12 cellular contexts compared by ENCODE assay signal in the genomic region with DNA sequence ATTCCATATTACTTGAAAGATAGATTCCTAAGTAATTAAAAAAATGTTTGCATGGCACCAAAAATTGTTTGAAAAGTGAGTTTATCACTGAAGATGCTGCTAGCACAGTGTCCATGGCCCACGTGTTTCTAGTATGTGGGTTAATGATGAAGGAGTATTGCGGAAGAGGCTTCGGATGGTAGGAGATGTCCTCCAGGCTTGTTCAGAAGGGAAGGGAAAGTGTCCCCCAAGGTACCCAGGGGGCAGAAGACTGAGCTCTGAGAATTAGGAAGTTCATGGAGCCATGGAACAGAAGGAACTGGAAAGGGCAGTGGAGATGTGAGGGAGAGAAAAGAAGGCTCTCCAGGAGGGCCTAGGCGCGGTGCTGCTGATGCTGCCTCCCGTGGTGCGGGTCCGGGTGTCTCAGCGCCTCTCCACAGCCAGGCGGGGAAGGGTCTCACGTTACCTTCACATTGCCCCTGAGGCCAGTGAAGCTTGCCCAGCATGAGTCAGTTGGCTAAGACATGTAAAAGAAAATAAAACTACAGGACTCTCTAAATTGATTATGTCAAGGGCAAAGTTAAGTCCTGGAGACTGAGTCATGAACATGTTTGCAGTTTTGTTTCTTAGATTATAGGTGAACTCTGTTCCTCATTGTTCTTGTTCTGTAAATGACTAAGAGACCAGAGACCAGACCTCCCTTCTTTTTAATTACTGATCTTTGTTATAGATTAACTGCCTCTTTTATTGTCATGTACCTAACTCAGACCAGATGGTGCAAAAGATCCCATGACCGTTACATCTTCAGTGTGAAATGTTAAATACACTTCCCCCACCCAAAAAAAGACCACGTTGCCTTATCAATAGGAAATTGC.
DNase-seq lines count a peak whose midpoint lies in the region; ATAC-seq and TF ChIP-seq lines count a peak whose summit lies in the region.
"Had no signal": no experiment of that assay in that cellular context is flagged by ENCODE, and none has a peak within 500 bp of the region (broad histone marks: within the 10 kb centered on the region; RNA-seq: fewer than 3 reads in every experiment).

No MANE protein-coding gene starts in this region.

- no peak for DNase-seq in AG04450 (ENCODE audit: low read depth, low spot score)
- DNase-seq in astrocyte of the hippocampus (ENCODE audit: low read depth, low spot score), result peak; percentile 74
- peak; percentile 95 for DNase-seq in kidney glomerular epithelial cell (lab: John Stamatoyannopoulos, UW)
- no peak for DNase-seq in H4 (ENCODE audit: low spot score)
- no peak for DNase-seq in OCI-M2 (lab: John Stamatoyannopoulos, UW; ENCODE audit: unreplicated experiment)
- DNase-seq: activated CD8-positive, alpha-beta memory T cell treated with anti-CD3 and anti-CD28 coated beads, Interleukin-2, amount 50 U/mL, for 48 hours; hypothalamus; SW 1271 had no signal

- CTCF ChIA-PET in AG04450 (lab: Charles Lee), result interaction anchor here (0.9 kb wide), 1 partner anchor 13 kb away, joined by 3 read pairs; no protein-coding TSS in a partner anchor

- ATAC-seq in HG03354 (IDR thresholded peaks at IDR 0.05; ENCODE audit: poor library complexity, severe bottlenecking, unreplicated experiment) (peak; percentile 79), HG02571 (IDR thresholded peaks at IDR 0.05; ENCODE audit: unreplicated experiment) (no peak), HG02973 (IDR thresholded peaks at IDR 0.05; ENCODE audit: unreplicated experiment) (no peak)
- ATAC-seq: GM12878 had no signal

- no peak overlapping the region for H3K4me3 ChIP-seq in AG04450 (ENCODE audit: low read depth, low read length)
- H3K4me3 ChIP-seq: GM12878 had no signal

- peak overlapping the region; percentile 80 for H3K27ac ChIP-seq in AG04450 (ENCODE audit: low read depth, low read length)

- POLR2A ChIA-PET in AG04450 (lab: Yijun Ruan, JAX), result interaction anchor here (0.6 to 0.9 kb wide), 3 partner anchors 8 to 26 kb away, joined by 3 to 7 read pairs (median 5); no protein-coding TSS in a partner anchor

- H3K9me3 ChIP-seq in AG04450 (ENCODE audit: control insufficient read depth, insufficient read depth, low read length), result no peaks in the 10 kb centered on the region

- H3K27me3 ChIP-seq in AG04450 (ENCODE audit: control insufficient read depth, insufficient read depth, low read length), result no peaks in the 10 kb centered on the region

- TF ChIP-seq CTCF in AG04450 (IDR thresholded peaks at IDR 0.05; ENCODE audit: low read depth, low read length), result no peak

Comparison
In these comparisons a context has a peak if more than half of its experiments do, and no peak if none do; other contexts are left out.
1. DNase-seq: peak in astrocyte of the hippocampus (single experiment) and kidney glomerular epithelial cell (single experiment); none in AG04450 (single experiment), H4 (single experiment) and OCI-M2 (single experiment).